In genomic region chr6:26660096-26660425, GRCh38 we compare ENCODE assay signal across 8 cellular contexts. TPM values are rescaled to one million over a fixed set of nuclear protein-coding genes. Genes with fewer than 3 reads are reported as not detected.
DNase-seq lines count a peak whose midpoint lies in the region; ATAC-seq and TF ChIP-seq lines count a peak whose summit lies in the region.

No MANE protein-coding gene starts in this region.

- peaks cover 13 to 32% (median 22%) of the 10 kb centered on the region in 3 donors for H3K27me3 Mint-ChIP-seq in CD14-positive monocyte (ENCODE audit: low read depth in 3 of 3)

- peaks cover 0 to 32% of the 10 kb centered on the region in 2 donors for H3K36me3 ChIP-seq in psoas muscle (ENCODE audit: insufficient read depth in 1 of 2, low read depth in 1 of 2)

- ATAC-seq in HG03280 (IDR thresholded peaks at IDR 0.05; ENCODE audit: unreplicated experiment) (peak; percentile 27), foreskin keratinocyte (peak; percentile 69), psoas muscle (peak; percentile 12 to 62 (median 28))

- TF ChIP-seq CTCF in CD14-positive monocyte (IDR thresholded peaks at IDR 0.05) (no peak), WI38 (IDR thresholded peaks at IDR 0.05; ENCODE audit: low read depth, low read length) (0 out of 2 replicates have a peak, but pooled peaks have one; percentile 12), foreskin keratinocyte (conservative IDR thresholded peaks at IDR 0.05) (peak; percentile 32), psoas muscle (IDR thresholded peaks at IDR 0.05) (peak; percentile 17)

- H3K27ac ChIP-seq in foreskin keratinocyte (no peak overlapping the region), psoas muscle (peak overlapping the region; percentile 85)

- peaks cover 25% of the 10 kb centered on the region for H3K4me1 Mint-ChIP-seq in CD14-positive monocyte

- peak overlapping the region in 4 of 7 donors; percentile 77 to 87 (median 85) for H3K27ac Mint-ChIP-seq in CD14-positive monocyte

- H3K4me1 ChIP-seq in foreskin keratinocyte: peaks cover 3% of the 10 kb centered on the region
- H3K4me1 ChIP-seq in psoas muscle: peaks cover 15% of the 10 kb centered on the region

- H3K36me3 Mint-ChIP-seq in CD14-positive monocyte: peaks cover 17 to 21% of the 10 kb centered on the region in 2 donors

- intact Hi-C loops in CD14-positive monocyte (cut with micrococcal nuclease) (no loop called here), psoas muscle (cut with DNase I) (no loop called here)

- H3K4me3 ChIP-seq in WI38 (ENCODE audit: low read depth, low read length) (peak overlapping the region; percentile 71), psoas muscle (peak overlapping the region; percentile 85)

- H3K4me3 Mint-ChIP-seq in CD14-positive monocyte: peak overlapping the region; percentile 87 to 97

- 0% methylated on average over 4 of the region's 4 CpGs for WGBS in psoas muscle, 3 donors

- peaks cover 0 to 9% (median 2%) of the 10 kb centered on the region in 7 donors for H3K9me3 Mint-ChIP-seq in CD14-positive monocyte

- H3K27me3 ChIP-seq in foreskin keratinocyte (peaks cover 5% of the 10 kb centered on the region), psoas muscle (ENCODE audit: insufficient read depth in 3 of 3, low read length in 2 of 3) (peaks cover 0 to 14% (median 0%) of the 10 kb centered on the region in 3 donors)

- H3K9me3 ChIP-seq in psoas muscle: no peaks in the 10 kb centered on the region

- DNase-seq in CD14-positive monocyte (ENCODE audit: low spot score) (no peak), GM19238 (ENCODE audit: insufficient read length, low spot score) (peak; percentile 1), foreskin keratinocyte (no peak), psoas muscle (no peak), SW 1271 (lab: John Stamatoyannopoulos, UW) (no peak), cerebellar cortex (ENCODE audit: low spot score) (no peak)

RNA-seq across cellular contexts. Expression of gene ZNF322, which starts 0.5 kb away (rescaled TPM):
- polyA plus RNA-seq in CD14-positive monocyte: 1 to 10 TPM; 3.6 to 5.1 TPM
- total RNA-seq in foreskin keratinocyte: 8.4 and 8.5 TPM in 2 replicates
- polyA plus RNA-seq in foreskin keratinocyte: 2.2 and 2.6 TPM in 2 replicates
- total RNA-seq in psoas muscle: 10 to 100 TPM in 3 of 4 donors, 1 to 10 TPM in 1; 9.0 to 13.6 (median 10.3) TPM
- polyA plus RNA-seq in psoas muscle: 1 to 10 TPM; 4.2 to 8.2 (median 4.5) TPM
